21 cellular contexts compared by ENCODE assay signal in genomic region chr2:38202713-38203454, GRCh38.
"Had no signal": no experiment of that assay in that cellular context is flagged by ENCODE, and none has a peak within 500 bp of the region (broad histone marks: within the 10 kb centered on the region; RNA-seq: fewer than 3 reads in every experiment).

No MANE protein-coding gene starts in this region.

- DNase-seq: activated CD4-positive, alpha-beta T cell treated with anti-CD3 and anti-CD28 coated beads for 4 hours; activated CD4-positive, alpha-beta T cell treated with anti-CD3 and anti-CD28 coated beads, Interleukin-2, amount 50 U/mL, for 48 hours; activated CD4-positive, CD25-positive, alpha-beta regulatory T cell; activated CD8-positive, alpha-beta memory T cell treated with anti-CD3 and anti-CD28 coated beads, Interleukin-2, amount 50 U/mL, for 48 hours; activated naive CD4-positive, alpha-beta T cell treated with anti-CD3 and anti-CD28 coated beads for 36 hours; activated naive CD8-positive, alpha-beta T cell treated with anti-CD3 and anti-CD28 coated beads, Interleukin-2, amount 10 ng/mL, durations not matched to agents 7 days and 5 days; activated T-cell treated with anti-CD3 and anti-CD28 coated beads, Interleukin-2, amount 50 U/mL, for 48 hours; amniotic stem cell; colonic mucosa; dorsolateral prefrontal cortex; effector memory CD8-positive, alpha-beta T cell; head of caudate nucleus; islet precursor cell; left cardiac atrium; naive B cell; posterior cingulate gyrus; stimulated activated CD4-positive, alpha-beta T cell treated with anti-CD3 and anti-CD28 coated beads, Interleukin-15, amount 100 ng/mL, for 24 hours; stimulated activated naive B cell treated with anti-CD40 and anti-IgM and Interleukin-4, amounts not matched to agents 10 μg/mL and 1 μg/mL and 100 μg/mL, for 72 hours had no signal

- H3K4me2 ChIP-seq: smooth muscle cell had no signal

- H3K27me3 ChIP-seq: colonic mucosa, dorsolateral prefrontal cortex, esophagus muscularis mucosa had no signal

- H3K4me3 ChIP-seq: colonic mucosa, dorsolateral prefrontal cortex, esophagus muscularis mucosa, smooth muscle cell had no signal

- ATAC-seq: effector memory CD8-positive, alpha-beta T cell; left cardiac atrium; sciatic nerve; stimulated activated naive B cell treated with anti-CD40 and anti-IgM and Interleukin-4, amounts not matched to agents 10 μg/mL and 1 μg/mL and 100 μg/mL, for 72 hours had no signal

- H3K9me3 ChIP-seq: colonic mucosa, esophagus muscularis mucosa had no signal

- H3K4me1 ChIP-seq: colonic mucosa had no signal

- H3K36me3 ChIP-seq: colonic mucosa, esophagus muscularis mucosa had no signal

- H3K27ac ChIP-seq: colonic mucosa, dorsolateral prefrontal cortex, esophagus muscularis mucosa had no signal
